In genomic region chr19:17720487-17720839, GRCh38 we compare ENCODE assay signal across 8 cellular contexts.
DNase-seq lines count a peak whose midpoint lies in the region; ATAC-seq and TF ChIP-seq lines count a peak whose summit lies in the region.

No MANE protein-coding gene starts in this region.

- TF ChIP-seq CTCF in LNCaP clone FGC (IDR thresholded peaks at IDR 0.05; ENCODE audit: control insufficient read depth, extremely low read depth, insufficient read depth): no peak

- peaks cover 58% of the 10 kb centered on the region for H4K20me1 ChIP-seq in BLaER1

- H2AFZ ChIP-seq in neuron (ENCODE audit: low read depth, low read length): no peak overlapping the region

- peaks cover 28% of the 10 kb centered on the region for H3K36me3 ChIP-seq in BLaER1
- peaks cover 16 to 19% of the 10 kb centered on the region in 2 donors for H3K36me3 ChIP-seq in duodenal mucosa (ENCODE audit: control insufficient read depth in 1 of 2, insufficient read depth in 2 of 2, low read length in 2 of 2)
- peaks cover 37% of the 10 kb centered on the region for H3K36me3 ChIP-seq in neuron (ENCODE audit: insufficient read depth, low read length)

- H3K9ac ChIP-seq in BLaER1 (peak overlapping the region; percentile 93), duodenal mucosa (ENCODE audit: low read depth in 1 of 2, low read length in 2 of 2) (peak overlapping the region; percentile 25 to 68)

- H3K4me2 ChIP-seq in BLaER1: peak overlapping the region; percentile 99

- peaks cover 70% of the 10 kb centered on the region for H3K4me1 ChIP-seq in BLaER1
- peaks cover 25 to 31% of the 10 kb centered on the region in 2 donors for H3K4me1 ChIP-seq in duodenal mucosa (ENCODE audit: control insufficient read depth in 1 of 2, insufficient read depth in 2 of 2, low read length in 2 of 2)
- H3K4me1 ChIP-seq in neuron (ENCODE audit: insufficient read depth, low read length): peaks cover 20% of the 10 kb centered on the region

- H3K4me3 ChIP-seq in BLaER1 (peak overlapping the region; percentile 96), LNCaP clone FGC (ENCODE audit: low read depth, low read length) (peak overlapping the region; percentile 96), duodenal mucosa (ENCODE audit: low read depth in 1 of 2, low read length in 2 of 2) (peak overlapping the region; percentile 81 to 87), neuron (ENCODE audit: low read length) (peak overlapping the region; percentile 60)

- H3K9me3 ChIP-seq in BLaER1: no peaks in the 10 kb centered on the region
- no peaks in the 10 kb centered on the region for H3K9me3 ChIP-seq in duodenal mucosa (ENCODE audit: control insufficient read depth in 1 of 2, low read length in 2 of 2)
- no peaks in the 10 kb centered on the region for H3K9me3 ChIP-seq in neuron (ENCODE audit: low read length)

- H3K27ac ChIP-seq in BLaER1: peak overlapping the region; percentile 91
- H3K27ac ChIP-seq in duodenal mucosa (ENCODE audit: low read depth, low read length): no peak overlapping the region

- no peaks in the 10 kb centered on the region for H3K27me3 ChIP-seq in BLaER1
- no peaks in the 10 kb centered on the region for H3K27me3 ChIP-seq in duodenal mucosa (ENCODE audit: control insufficient read depth in 1 of 2, insufficient read depth in 2 of 2, low read length in 2 of 2)
- H3K27me3 ChIP-seq in neuron (ENCODE audit: insufficient read depth, low read length): no peaks in the 10 kb centered on the region

- DNase-seq in LNCaP clone FGC (ENCODE audit: low read depth) (no peak), amniotic stem cell (lab: John Stamatoyannopoulos, UW) (no peak), ecto neural progenitor cell (ENCODE audit: low spot score) (no peak)

- no peak for ATAC-seq in GM18502 (IDR thresholded peaks at IDR 0.05; ENCODE audit: poor library complexity, unreplicated experiment)
- ATAC-seq in GM21723 (IDR thresholded peaks at IDR 0.05; ENCODE audit: unreplicated experiment): no peak
